Comparison of ENCODE assay signal across 25 cellular contexts in the genomic region with DNA sequence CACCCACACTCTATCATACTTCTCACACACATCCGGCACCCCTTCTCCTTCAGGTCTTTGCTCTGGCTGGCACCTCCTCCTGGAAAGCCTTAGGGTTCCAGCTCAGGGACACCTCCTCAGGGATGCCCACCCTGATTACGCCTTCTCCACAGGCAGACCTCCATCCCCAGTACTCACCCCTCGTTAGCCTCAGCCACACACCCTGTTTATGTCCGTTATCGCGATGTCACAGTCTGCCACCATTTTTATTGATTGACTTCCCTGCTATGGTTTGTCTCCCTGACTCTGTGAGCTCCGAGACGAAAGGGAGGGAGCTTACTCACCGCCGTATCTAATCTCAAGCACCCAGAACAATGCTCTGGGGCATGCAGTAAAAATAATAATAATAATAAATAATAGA.
"Had no signal": no experiment of that assay in that cellular context is flagged by ENCODE, and none has a peak within 500 bp of the region (broad histone marks: within the 10 kb centered on the region; RNA-seq: fewer than 3 reads in every experiment).

No MANE protein-coding gene starts in this region.

- DNase-seq: islet precursor cell; left ventricle myocardium inferior; mesendoderm; naive B cell; natural killer cell; nephron progenitor cell; nucleus accumbens; pancreas; posterior cingulate gyrus; retina; right cardiac atrium; sigmoid colon; small intestine; spleen; stimulated activated CD4-positive, alpha-beta T cell treated with anti-CD3 and anti-CD28 coated beads, Interleukin-4, amount 100 ng/mL, for 24 hours; stimulated activated naive CD4-positive, alpha-beta T cell; uterus had no signal

- H2AFZ ChIP-seq: hepatocyte had no signal

- H3K27me3 ChIP-seq: uterus had no signal

- H3K4me1 Mint-ChIP-seq: mesothelial cell of epicardium; naive B cell; natural killer cell; stimulated activated effector memory CD8-positive, alpha-beta T cell treated with anti-CD3 and anti-CD28 coated beads, Interleukin-12 subunit alpha, Interleukin-12 subunit beta, amount 100 ng/mL, for 72 hours had no signal

- ATAC-seq: natural killer cell; pancreas; right cardiac atrium; stimulated activated effector memory CD8-positive, alpha-beta T cell treated with anti-CD3 and anti-CD28 coated beads, Interleukin-12 subunit alpha, Interleukin-12 subunit beta, amount 100 ng/mL, for 72 hours had no signal

- H3K4me2 ChIP-seq: hepatocyte had no signal

- H3K4me3 Mint-ChIP-seq: mesothelial cell of epicardium; naive B cell; natural killer cell; nephron progenitor cell; stimulated activated effector memory CD8-positive, alpha-beta T cell treated with anti-CD3 and anti-CD28 coated beads, Interleukin-12 subunit alpha, Interleukin-12 subunit beta, amount 100 ng/mL, for 72 hours; stimulated activated naive CD8-positive, alpha-beta T cell treated with anti-CD3 and anti-CD28 coated beads, Interleukin-15, Interleukin-2, amounts not matched to agents 100 ng/mL and 50 ng/mL, for 24 hours; type B pancreatic cell had no signal

- H3K27ac ChIP-seq: hepatocyte, left ventricle myocardium inferior, pancreas, prostate gland, sigmoid colon, spleen, tibial nerve, uterus had no signal

- H3K79me2 ChIP-seq: hepatocyte had no signal

- H3K36me3 ChIP-seq: left ventricle myocardium inferior, pancreas, prostate gland, sigmoid colon, spleen, tibial nerve, uterus had no signal

- H3K4me3 ChIP-seq: hepatocyte, left ventricle myocardium inferior, lung, pancreas, prostate gland, sigmoid colon, spleen, tibial nerve, uterus had no signal

- H3K4me1 ChIP-seq: left ventricle myocardium inferior, pancreas, prostate gland, sigmoid colon, spleen, tibial nerve, uterus had no signal

- H3K9me3 ChIP-seq: pancreas, prostate gland, sigmoid colon, uterus had no signal

- H3K27ac Mint-ChIP-seq: mesothelial cell of epicardium; naive B cell; natural killer cell; nephron progenitor cell; stimulated activated effector memory CD8-positive, alpha-beta T cell treated with anti-CD3 and anti-CD28 coated beads, Interleukin-12 subunit alpha, Interleukin-12 subunit beta, amount 100 ng/mL, for 72 hours; stimulated activated naive CD8-positive, alpha-beta T cell treated with anti-CD3 and anti-CD28 coated beads, Interleukin-15, Interleukin-2, amounts not matched to agents 100 ng/mL and 50 ng/mL, for 24 hours; type B pancreatic cell had no signal

- H3K36me3 Mint-ChIP-seq: mesothelial cell of epicardium; naive B cell; natural killer cell; stimulated activated effector memory CD8-positive, alpha-beta T cell treated with anti-CD3 and anti-CD28 coated beads, Interleukin-12 subunit alpha, Interleukin-12 subunit beta, amount 100 ng/mL, for 72 hours; type B pancreatic cell had no signal

- H3K9me3 Mint-ChIP-seq: natural killer cell; stimulated activated effector memory CD8-positive, alpha-beta T cell treated with anti-CD3 and anti-CD28 coated beads, Interleukin-12 subunit alpha, Interleukin-12 subunit beta, amount 100 ng/mL, for 72 hours; stimulated activated naive CD8-positive, alpha-beta T cell treated with anti-CD3 and anti-CD28 coated beads, Interleukin-15, Interleukin-2, amounts not matched to agents 100 ng/mL and 50 ng/mL, for 24 hours; type B pancreatic cell had no signal

- FAIRE-seq: pancreas, small intestine had no signal
